Comparison of ENCODE assay signal across 1 cellular context in the genomic region with DNA sequence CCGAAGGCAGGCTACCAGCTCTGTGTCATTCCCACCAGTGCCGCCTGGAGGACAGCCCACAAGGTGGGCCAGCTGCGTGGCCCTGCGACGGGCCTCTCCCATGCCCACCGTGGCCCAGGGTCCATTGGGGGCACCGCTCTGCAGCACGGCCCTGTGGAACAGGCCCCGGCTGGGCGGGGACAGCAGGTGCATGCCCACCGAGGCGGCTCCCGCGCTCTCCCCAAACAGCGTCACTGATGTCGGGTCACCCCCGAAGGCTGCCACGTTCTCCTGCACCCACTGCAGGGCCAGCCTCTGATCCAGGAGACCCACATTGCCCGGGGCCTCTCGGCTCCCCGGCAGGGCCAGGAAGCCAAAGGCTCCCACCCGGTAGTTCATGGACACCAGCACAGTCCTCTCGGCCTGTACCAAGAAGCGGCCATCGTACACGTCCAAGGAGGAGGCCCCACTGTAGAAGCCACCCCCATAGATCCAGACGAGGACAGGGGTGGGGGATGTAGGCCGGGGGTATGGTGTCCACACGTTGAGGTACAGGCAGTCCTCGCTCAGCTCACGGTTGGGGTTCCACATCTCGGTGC.
TF ChIP-seq lines count a peak whose summit lies in the region.

No MANE protein-coding gene starts in this region.

TF ChIP-seq in IMR-90, 13 proteins besides CTCF, POLR2A, EP300 and RAD21:
- TF ChIP-seq MXI1 (IDR thresholded peaks at IDR 0.05; ENCODE audit: borderline replicate concordance, low read depth, low read length): no peak
- TF ChIP-seq CHD1 (IDR thresholded peaks at IDR 0.05; ENCODE audit: low read depth, low read length): no peak
- TF ChIP-seq, protein P1, sequence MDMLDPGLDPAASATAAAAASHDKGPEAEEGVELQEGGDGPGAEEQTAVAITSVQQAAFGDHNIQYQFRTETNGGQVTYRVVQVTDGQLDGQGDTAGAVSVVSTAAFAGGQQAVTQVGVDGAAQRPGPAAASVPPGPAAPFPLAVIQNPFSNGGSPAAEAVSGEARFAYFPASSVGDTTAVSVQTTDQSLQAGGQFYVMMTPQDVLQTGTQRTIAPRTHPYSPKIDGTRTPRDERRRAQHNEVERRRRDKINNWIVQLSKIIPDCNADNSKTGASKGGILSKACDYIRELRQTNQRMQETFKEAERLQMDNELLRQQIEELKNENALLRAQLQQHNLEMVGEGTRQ (IDR thresholded peaks at IDR 0.05; ENCODE audit: low read depth, low read length): no peak
- TF ChIP-seq RCOR1 (IDR thresholded peaks at IDR 0.05; ENCODE audit: insufficient replicate concordance, low read length): no peak
- TF ChIP-seq, protein P2, sequence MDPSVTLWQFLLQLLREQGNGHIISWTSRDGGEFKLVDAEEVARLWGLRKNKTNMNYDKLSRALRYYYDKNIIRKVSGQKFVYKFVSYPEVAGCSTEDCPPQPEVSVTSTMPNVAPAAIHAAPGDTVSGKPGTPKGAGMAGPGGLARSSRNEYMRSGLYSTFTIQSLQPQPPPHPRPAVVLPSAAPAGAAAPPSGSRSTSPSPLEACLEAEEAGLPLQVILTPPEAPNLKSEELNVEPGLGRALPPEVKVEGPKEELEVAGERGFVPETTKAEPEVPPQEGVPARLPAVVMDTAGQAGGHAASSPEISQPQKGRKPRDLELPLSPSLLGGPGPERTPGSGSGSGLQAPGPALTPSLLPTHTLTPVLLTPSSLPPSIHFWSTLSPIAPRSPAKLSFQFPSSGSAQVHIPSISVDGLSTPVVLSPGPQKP (IDR thresholded peaks at IDR 0.05; ENCODE audit: borderline replicate concordance, low read depth, low read length): no peak
- TF ChIP-seq SMC3 (IDR thresholded peaks at IDR 0.05; ENCODE audit: low read depth, low read length): no peak
TF ChIP-seq in IMR-90: peak in this region for 0.
